Comparison of ENCODE assay signal across 9 cellular contexts in genomic region chr16:88451586-88452484, GRCh38. TPM values are rescaled to one million over a fixed set of nuclear protein-coding genes. Genes with fewer than 3 reads are reported as not detected.
DNase-seq lines count a peak whose midpoint lies in the region; ATAC-seq, FAIRE-seq and TF ChIP-seq lines count a peak whose summit lies in the region.
"Had no signal": no experiment of that assay in that cellular context is flagged by ENCODE, and none has a peak within 500 bp of the region (broad histone marks: within the 10 kb centered on the region; RNA-seq: fewer than 3 reads in every experiment).

No MANE protein-coding gene starts in this region.

- no peak for TF ChIP-seq EP300 in A549 (IDR thresholded peaks at IDR 0.05)

- H3K27ac ChIP-seq in A549 (peak overlapping the region; percentile 89 to 90), muscle layer of colon (ENCODE audit: low read depth, low read length) (no peak overlapping the region)
- H3K27ac ChIP-seq: VCaP had no signal

- CTCF ChIA-PET in A549 (lab: Yijun Ruan, JAX): interaction anchor here (0.6 to 2.0 kb wide), 4 partner anchors 8 to 110 kb away, joined by 3 to 11 read pairs (median 5); no protein-coding TSS in a partner anchor

- H3K4me1 ChIP-seq in A549 (peaks cover 31% of the 10 kb centered on the region), HAP-1 (peaks cover 13% of the 10 kb centered on the region), muscle layer of colon (ENCODE audit: insufficient read depth, low read length) (peaks cover 21% of the 10 kb centered on the region)

- H3K9ac ChIP-seq in muscle layer of colon (ENCODE audit: low read length): no peak overlapping the region

- no peak for ATAC-seq in A549
- no peak for ATAC-seq in HG03460 (IDR thresholded peaks at IDR 0.05; ENCODE audit: unreplicated experiment)
- no peak for ATAC-seq in HG03378 (IDR thresholded peaks at IDR 0.05; ENCODE audit: unreplicated experiment)

- H3K36me3 Mint-ChIP-seq in activated naive CD4-positive, alpha-beta T cell treated with anti-CD3 and anti-CD28 coated beads, Interleukin-2, amount 50 U/mL, for 24 hours: peaks cover 1% of the 10 kb centered on the region

- no peaks in the 10 kb centered on the region for H3K27me3 Mint-ChIP-seq in activated naive CD4-positive, alpha-beta T cell treated with anti-CD3 and anti-CD28 coated beads, Interleukin-2, amount 50 U/mL, for 24 hours

- FAIRE-seq in A549 (lab: Jason Lieb, UNC): no peak

- peak overlapping the region; percentile 91 for H3K27ac Mint-ChIP-seq in activated naive CD4-positive, alpha-beta T cell treated with anti-CD3 and anti-CD28 coated beads, Interleukin-2, amount 50 U/mL, for 24 hours

- no peak for TF ChIP-seq RAD21 in A549 (conservative IDR thresholded peaks at IDR 0.05 in 1 of 2, IDR thresholded peaks at IDR 0.05 in 1 of 2)

- no peak for DNase-seq in A549 (ENCODE audit: low read depth in 1 of 2, low spot score in 1 of 2)
- DNase-seq in HAP-1 (ENCODE audit: low spot score in 2 of 2): no peak
- DNase-seq in GM19238 (ENCODE audit: insufficient read length, low spot score): no peak
- no peak for DNase-seq in NCI-H1930 (lab: John Stamatoyannopoulos, UW)

- H3K36me3 ChIP-seq in HAP-1 (replicated peaks) (no peaks in the 10 kb centered on the region), muscle layer of colon (ENCODE audit: insufficient read depth, low read length) (no peaks in the 10 kb centered on the region)

- WGBS in A549 (ENCODE audit: missing lambda C conversion rate): 63% methylated on average over 22 of the region's 30 CpGs

- peak overlapping the region; percentile 90 for H3K4me2 ChIP-seq in A549

- H3K4me3 ChIP-seq in A549 (peak overlapping the region; percentile 88), HAP-1 (peak overlapping the region; percentile 59; the same call in 1 of the 2 replicates), muscle layer of colon (ENCODE audit: low read depth in 1 of 2, low read length in 2 of 2) (peak overlapping the region; percentile 38 to 55)

- H3K9me3 ChIP-seq in A549 (no peaks in the 10 kb centered on the region), HAP-1 (no peaks in the 10 kb centered on the region), muscle layer of colon (ENCODE audit: low read length) (no peaks in the 10 kb centered on the region)

- peaks cover 11% of the 10 kb centered on the region for H3K4me1 Mint-ChIP-seq in activated naive CD4-positive, alpha-beta T cell treated with anti-CD3 and anti-CD28 coated beads, Interleukin-2, amount 50 U/mL, for 24 hours

- in situ Hi-C loops in HAP-1 (cut with MboI; ENCODE audit: low sequenced_read_pairs): loop anchor here (10.0 kb wide), 1 partner anchor 113 kb away; no protein-coding TSS in a partner anchor

- H3K4me3 Mint-ChIP-seq in activated naive CD4-positive, alpha-beta T cell treated with anti-CD3 and anti-CD28 coated beads, Interleukin-2, amount 50 U/mL, for 24 hours: peak overlapping the region; percentile 85

- no peak for TF ChIP-seq CTCF in A549 (IDR thresholded peaks at IDR 0.05)

- POLR2A ChIA-PET in A549 (lab: Yijun Ruan, JAX): interaction anchor here (0.6 to 1.2 kb wide), 2 partner anchors 313 to 501 kb away, joined by 4 read pairs; partner anchors contain the start of gene BANP

- H3K9me3 Mint-ChIP-seq in activated naive CD4-positive, alpha-beta T cell treated with anti-CD3 and anti-CD28 coated beads, Interleukin-2, amount 50 U/mL, for 24 hours: no peaks in the 10 kb centered on the region

- peaks cover 21% of the 10 kb centered on the region for H3K27me3 ChIP-seq in HAP-1 (ENCODE audit: low read depth)
- H3K27me3 ChIP-seq in muscle layer of colon (ENCODE audit: control insufficient read depth in 1 of 2, insufficient read depth in 2 of 2, low read length in 2 of 2): peaks cover 23 to 28% of the 10 kb centered on the region in 2 donors

- TF ChIP-seq POLR2A in A549 (IDR thresholded peaks at IDR 0.05; ENCODE audit: low read length): no peak

TF ChIP-seq in A549, 52 proteins besides CTCF, POLR2A, EP300 and RAD21:
- TF ChIP-seq HOXB5 (CRISPR knock-in tag; IDR thresholded peaks at IDR 0.05): no peak
- no peak for TF ChIP-seq HOXA7 (CRISPR knock-in tag; IDR thresholded peaks at IDR 0.05)
- TF ChIP-seq POLR2AphosphoS2 (conservative IDR thresholded peaks at IDR 0.05; ENCODE audit: low read length): no peak
- TF ChIP-seq FOXS1 (CRISPR knock-in tag; IDR thresholded peaks at IDR 0.05): no peak
- TF ChIP-seq NR3C1 (IDR thresholded peaks at IDR 0.05): no peak
- no peak for TF ChIP-seq CEBPB (IDR thresholded peaks at IDR 0.05)
- no peak for TF ChIP-seq MYC (IDR thresholded peaks at IDR 0.05; ENCODE audit: borderline replicate concordance, low read length)
- TF ChIP-seq REST (IDR thresholded peaks at IDR 0.05): no peak
- no peak for TF ChIP-seq TP53 (CRISPR knock-in tag; IDR thresholded peaks at IDR 0.05)
- TF ChIP-seq ELK1 (IDR thresholded peaks at IDR 0.05; ENCODE audit: low read depth, low read length): no peak
- TF ChIP-seq JUN (IDR thresholded peaks at IDR 0.05): no peak
- TF ChIP-seq ZFP36 (IDR thresholded peaks at IDR 0.05; ENCODE audit: borderline replicate concordance, partially characterized antibody): no peak

RNA-seq across cellular contexts. Expression of gene ZFPM1, which starts 1.2 kb away (rescaled TPM):
- polyA plus RNA-seq in A549 (2011; rRNA removed): 0.28 and 0.36 TPM in 2 replicates
- 2.0 and 2.9 TPM in 2 replicates for polyA plus RNA-seq in A549 (2012; cell fraction: cytosol; rRNA removed)
- 3.9 and 6.5 TPM in 2 replicates for polyA plus RNA-seq in A549 (2012; cell fraction: nucleus; rRNA removed)
- 2.1 to 2.8 TPM (median 2.5 TPM) in 3 replicates for polyA plus RNA-seq in A549 (2017; fragmentation: RNase III; extraction: RNeasy Plus Mini Kit Qiagen cat#74134 plus additional on column Dnase treatment)
- 0.68 and 0.79 TPM in 2 replicates for polyA minus RNA-seq in A549 (2011; rRNA and poly(A)+ RNA removed)
